In the genomic region with DNA sequence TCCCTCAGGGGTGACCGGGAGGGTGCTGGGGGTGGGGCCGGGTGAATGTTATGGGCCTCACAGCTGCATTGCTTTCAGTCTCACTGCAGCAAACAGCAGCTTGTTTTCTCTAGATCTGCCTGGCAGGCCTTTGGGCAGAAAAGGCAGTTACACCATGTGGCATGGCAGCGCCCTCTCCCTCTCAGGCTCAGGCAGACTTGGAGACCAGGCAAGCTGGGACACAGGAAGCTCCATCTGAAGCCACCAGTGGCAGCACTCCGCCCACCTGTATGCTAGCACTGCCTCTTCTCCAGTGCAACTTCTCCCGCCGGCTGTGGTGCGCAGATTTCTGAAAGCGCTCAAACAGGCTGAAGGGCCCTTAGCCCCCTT, we compare ENCODE assay signal across 8 cellular contexts.
DNase-seq lines count a peak whose midpoint lies in the region; ATAC-seq and TF ChIP-seq lines count a peak whose summit lies in the region.

No MANE protein-coding gene starts in this region.

- ATAC-seq in WTC11 (peak; percentile 56), left cardiac atrium (peak in 1 of 2 donors; percentile 17)

- no peaks in the 10 kb centered on the region for H3K36me3 Mint-ChIP-seq in WTC11

- H3K27me3 Mint-ChIP-seq in WTC11 (ENCODE audit: low read depth), result no peaks in the 10 kb centered on the region

- TF ChIP-seq CTCF in WTC11 (IDR thresholded peaks at IDR 0.05), result no peak

- POLR2A ChIA-PET in WTC11 (lab: Charles Lee), result no interaction called here

- CTCF ChIA-PET in WTC11 (lab: Charles Lee), result interaction anchor here (0.9 to 2.8 kb wide), 7 partner anchors 12 to 117 kb away, joined by 3 to 15 read pairs (median 3); no protein-coding TSS in a partner anchor

- intact Hi-C loops in left cardiac atrium (cut with DNase I), result loop anchor here in 1 of 2 donors (10.0 kb wide), 1 partner anchor 64 kb away; a partner anchor contains a TSS

- H3K27ac Mint-ChIP-seq in WTC11, result peak overlapping the region; percentile 52; the same call in 1 of the 2 replicates

- peak; percentile 8 for DNase-seq in COLO668 (lab: John Stamatoyannopoulos, UW; ENCODE audit: unreplicated experiment)
- DNase-seq in WTC11 (ENCODE audit: low spot score), result no peak
- DNase-seq in left cardiac atrium, result peak; percentile 17
- DNase-seq in putamen (ENCODE audit: low spot score), result peak; percentile 80
- DNase-seq in NCI-H345 (lab: John Stamatoyannopoulos, UW), result no peak
- DNase-seq in NCI-H1092 (lab: John Stamatoyannopoulos, UW), result no peak
- DNase-seq in AML-193 (lab: John Stamatoyannopoulos, UW), result no peak
- DNase-seq in NCI-H146 treated with DMSO at 0.1 percent for 48 hours (lab: John Stamatoyannopoulos, UW; ENCODE audit: unreplicated experiment), result no peak

- no peaks in the 10 kb centered on the region for H3K9me3 Mint-ChIP-seq in WTC11

- peaks cover 19% of the 10 kb centered on the region for H3K4me1 Mint-ChIP-seq in WTC11

- no peak overlapping the region for H3K4me3 Mint-ChIP-seq in WTC11

TF ChIP-seq in WTC11, 78 proteins besides CTCF, POLR2A, EP300 and RAD21 (continues in another document):
- TF ChIP-seq JAZF1 (CRISPR knock-in tag; IDR thresholded peaks at IDR 0.05), result no peak
- TF ChIP-seq ZNF396 (CRISPR knock-in tag; IDR thresholded peaks at IDR 0.05; ENCODE audit: borderline replicate concordance), result no peak
- no peak for TF ChIP-seq NR2C2 (CRISPR knock-in tag; IDR thresholded peaks at IDR 0.05)
- TF ChIP-seq ZNF138 (CRISPR knock-in tag; conservative IDR thresholded peaks at IDR 0.05), result no peak
- TF ChIP-seq SP1 (CRISPR knock-in tag; conservative IDR thresholded peaks at IDR 0.05), result no peak
- TF ChIP-seq, protein P1, sequence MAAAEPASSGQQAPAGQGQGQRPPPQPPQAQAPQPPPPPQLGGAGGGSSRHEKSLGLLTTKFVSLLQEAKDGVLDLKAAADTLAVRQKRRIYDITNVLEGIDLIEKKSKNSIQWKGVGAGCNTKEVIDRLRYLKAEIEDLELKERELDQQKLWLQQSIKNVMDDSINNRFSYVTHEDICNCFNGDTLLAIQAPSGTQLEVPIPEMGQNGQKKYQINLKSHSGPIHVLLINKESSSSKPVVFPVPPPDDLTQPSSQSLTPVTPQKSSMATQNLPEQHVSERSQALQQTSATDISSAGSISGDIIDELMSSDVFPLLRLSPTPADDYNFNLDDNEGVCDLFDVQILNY (CRISPR knock-in tag; IDR thresholded peaks at IDR 0.05), result no peak
- TF ChIP-seq, protein P2, sequence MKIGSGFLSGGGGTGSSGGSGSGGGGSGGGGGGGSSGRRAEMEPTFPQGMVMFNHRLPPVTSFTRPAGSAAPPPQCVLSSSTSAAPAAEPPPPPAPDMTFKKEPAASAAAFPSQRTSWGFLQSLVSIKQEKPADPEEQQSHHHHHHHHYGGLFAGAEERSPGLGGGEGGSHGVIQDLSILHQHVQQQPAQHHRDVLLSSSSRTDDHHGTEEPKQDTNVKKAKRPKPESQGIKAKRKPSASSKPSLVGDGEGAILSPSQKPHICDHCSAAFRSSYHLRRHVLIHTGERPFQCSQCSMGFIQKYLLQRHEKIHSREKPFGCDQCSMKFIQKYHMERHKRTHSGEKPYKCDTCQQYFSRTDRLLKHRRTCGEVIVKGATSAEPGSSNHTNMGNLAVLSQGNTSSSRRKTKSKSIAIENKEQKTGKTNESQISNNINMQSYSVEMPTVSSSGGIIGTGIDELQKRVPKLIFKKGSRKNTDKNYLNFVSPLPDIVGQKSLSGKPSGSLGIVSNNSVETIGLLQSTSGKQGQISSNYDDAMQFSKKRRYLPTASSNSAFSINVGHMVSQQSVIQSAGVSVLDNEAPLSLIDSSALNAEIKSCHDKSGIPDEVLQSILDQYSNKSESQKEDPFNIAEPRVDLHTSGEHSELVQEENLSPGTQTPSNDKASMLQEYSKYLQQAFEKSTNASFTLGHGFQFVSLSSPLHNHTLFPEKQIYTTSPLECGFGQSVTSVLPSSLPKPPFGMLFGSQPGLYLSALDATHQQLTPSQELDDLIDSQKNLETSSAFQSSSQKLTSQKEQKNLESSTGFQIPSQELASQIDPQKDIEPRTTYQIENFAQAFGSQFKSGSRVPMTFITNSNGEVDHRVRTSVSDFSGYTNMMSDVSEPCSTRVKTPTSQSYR (CRISPR knock-in tag; IDR thresholded peaks at IDR 0.05), result no peak
- TF ChIP-seq, protein P3, sequence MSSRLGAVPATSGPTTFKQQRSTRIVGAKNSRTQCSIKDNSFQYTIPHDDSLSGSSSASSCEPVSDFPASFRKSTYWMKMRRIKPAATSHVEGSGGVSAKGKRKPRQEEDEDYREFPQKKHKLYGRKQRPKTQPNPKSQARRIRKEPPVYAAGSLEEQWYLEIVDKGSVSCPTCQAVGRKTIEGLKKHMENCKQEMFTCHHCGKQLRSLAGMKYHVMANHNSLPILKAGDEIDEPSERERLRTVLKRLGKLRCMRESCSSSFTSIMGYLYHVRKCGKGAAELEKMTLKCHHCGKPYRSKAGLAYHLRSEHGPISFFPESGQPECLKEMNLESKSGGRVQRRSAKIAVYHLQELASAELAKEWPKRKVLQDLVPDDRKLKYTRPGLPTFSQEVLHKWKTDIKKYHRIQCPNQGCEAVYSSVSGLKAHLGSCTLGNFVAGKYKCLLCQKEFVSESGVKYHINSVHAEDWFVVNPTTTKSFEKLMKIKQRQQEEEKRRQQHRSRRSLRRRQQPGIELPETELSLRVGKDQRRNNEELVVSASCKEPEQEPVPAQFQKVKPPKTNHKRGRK (CRISPR knock-in tag; IDR thresholded peaks at IDR 0.05; ENCODE audit: borderline replicate concordance), result no peak
- TF ChIP-seq, protein P4, sequence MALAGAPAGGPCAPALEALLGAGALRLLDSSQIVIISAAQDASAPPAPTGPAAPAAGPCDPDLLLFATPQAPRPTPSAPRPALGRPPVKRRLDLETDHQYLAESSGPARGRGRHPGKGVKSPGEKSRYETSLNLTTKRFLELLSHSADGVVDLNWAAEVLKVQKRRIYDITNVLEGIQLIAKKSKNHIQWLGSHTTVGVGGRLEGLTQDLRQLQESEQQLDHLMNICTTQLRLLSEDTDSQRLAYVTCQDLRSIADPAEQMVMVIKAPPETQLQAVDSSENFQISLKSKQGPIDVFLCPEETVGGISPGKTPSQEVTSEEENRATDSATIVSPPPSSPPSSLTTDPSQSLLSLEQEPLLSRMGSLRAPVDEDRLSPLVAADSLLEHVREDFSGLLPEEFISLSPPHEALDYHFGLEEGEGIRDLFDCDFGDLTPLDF (CRISPR knock-in tag; IDR thresholded peaks at IDR 0.05), result no peak
- TF ChIP-seq RORB (CRISPR knock-in tag; IDR thresholded peaks at IDR 0.05), result no peak
- TF ChIP-seq TEAD1 (CRISPR knock-in tag; IDR thresholded peaks at IDR 0.05), result no peak
- TF ChIP-seq, protein P5, sequence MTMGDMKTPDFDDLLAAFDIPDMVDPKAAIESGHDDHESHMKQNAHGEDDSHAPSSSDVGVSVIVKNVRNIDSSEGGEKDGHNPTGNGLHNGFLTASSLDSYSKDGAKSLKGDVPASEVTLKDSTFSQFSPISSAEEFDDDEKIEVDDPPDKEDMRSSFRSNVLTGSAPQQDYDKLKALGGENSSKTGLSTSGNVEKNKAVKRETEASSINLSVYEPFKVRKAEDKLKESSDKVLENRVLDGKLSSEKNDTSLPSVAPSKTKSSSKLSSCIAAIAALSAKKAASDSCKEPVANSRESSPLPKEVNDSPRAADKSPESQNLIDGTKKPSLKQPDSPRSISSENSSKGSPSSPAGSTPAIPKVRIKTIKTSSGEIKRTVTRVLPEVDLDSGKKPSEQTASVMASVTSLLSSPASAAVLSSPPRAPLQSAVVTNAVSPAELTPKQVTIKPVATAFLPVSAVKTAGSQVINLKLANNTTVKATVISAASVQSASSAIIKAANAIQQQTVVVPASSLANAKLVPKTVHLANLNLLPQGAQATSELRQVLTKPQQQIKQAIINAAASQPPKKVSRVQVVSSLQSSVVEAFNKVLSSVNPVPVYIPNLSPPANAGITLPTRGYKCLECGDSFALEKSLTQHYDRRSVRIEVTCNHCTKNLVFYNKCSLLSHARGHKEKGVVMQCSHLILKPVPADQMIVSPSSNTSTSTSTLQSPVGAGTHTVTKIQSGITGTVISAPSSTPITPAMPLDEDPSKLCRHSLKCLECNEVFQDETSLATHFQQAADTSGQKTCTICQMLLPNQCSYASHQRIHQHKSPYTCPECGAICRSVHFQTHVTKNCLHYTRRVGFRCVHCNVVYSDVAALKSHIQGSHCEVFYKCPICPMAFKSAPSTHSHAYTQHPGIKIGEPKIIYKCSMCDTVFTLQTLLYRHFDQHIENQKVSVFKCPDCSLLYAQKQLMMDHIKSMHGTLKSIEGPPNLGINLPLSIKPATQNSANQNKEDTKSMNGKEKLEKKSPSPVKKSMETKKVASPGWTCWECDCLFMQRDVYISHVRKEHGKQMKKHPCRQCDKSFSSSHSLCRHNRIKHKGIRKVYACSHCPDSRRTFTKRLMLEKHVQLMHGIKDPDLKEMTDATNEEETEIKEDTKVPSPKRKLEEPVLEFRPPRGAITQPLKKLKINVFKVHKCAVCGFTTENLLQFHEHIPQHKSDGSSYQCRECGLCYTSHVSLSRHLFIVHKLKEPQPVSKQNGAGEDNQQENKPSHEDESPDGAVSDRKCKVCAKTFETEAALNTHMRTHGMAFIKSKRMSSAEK (CRISPR knock-in tag; IDR thresholded peaks at IDR 0.05; ENCODE audit: borderline replicate concordance), result no peak
- TF ChIP-seq ESRRA (CRISPR knock-in tag; IDR thresholded peaks at IDR 0.05; ENCODE audit: borderline replicate concordance), result no peak
- TF ChIP-seq, protein P6, sequence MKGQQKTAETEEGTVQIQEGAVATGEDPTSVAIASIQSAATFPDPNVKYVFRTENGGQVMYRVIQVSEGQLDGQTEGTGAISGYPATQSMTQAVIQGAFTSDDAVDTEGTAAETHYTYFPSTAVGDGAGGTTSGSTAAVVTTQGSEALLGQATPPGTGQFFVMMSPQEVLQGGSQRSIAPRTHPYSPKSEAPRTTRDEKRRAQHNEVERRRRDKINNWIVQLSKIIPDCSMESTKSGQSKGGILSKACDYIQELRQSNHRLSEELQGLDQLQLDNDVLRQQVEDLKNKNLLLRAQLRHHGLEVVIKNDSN (CRISPR knock-in tag; IDR thresholded peaks at IDR 0.05), result no peak
- TF ChIP-seq RELA (CRISPR knock-in tag; IDR thresholded peaks at IDR 0.05; ENCODE audit: borderline replicate concordance), result no peak
- no peak for TF ChIP-seq FOXJ3 (CRISPR knock-in tag; IDR thresholded peaks at IDR 0.05; ENCODE audit: borderline replicate concordance)
- TF ChIP-seq, protein P7, sequence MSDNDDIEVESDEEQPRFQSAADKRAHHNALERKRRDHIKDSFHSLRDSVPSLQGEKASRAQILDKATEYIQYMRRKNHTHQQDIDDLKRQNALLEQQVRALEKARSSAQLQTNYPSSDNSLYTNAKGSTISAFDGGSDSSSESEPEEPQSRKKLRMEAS (CRISPR knock-in tag; IDR thresholded peaks at IDR 0.05), result no peak

Comparison
In these comparisons a context has a peak if more than half of its experiments do, and no peak if none do; other contexts are left out.
1. DNase-seq: peak in COLO668 (single experiment), left cardiac atrium (single experiment) and putamen (single experiment); none in WTC11 (single experiment), NCI-H345 (single experiment), NCI-H1092 (single experiment), AML-193 (0 of 2) and NCI-H146 treated with DMSO at 0.1 percent for 48 hours (single experiment).